19 cellular contexts compared by ENCODE assay signal in genomic region chr20:22909436-22909835, GRCh38.
A peak's percentile ranks its signal among the peaks of the same experiment; 100 is the strongest.
DNase-seq lines count a peak whose midpoint lies in the region; ATAC-seq, FAIRE-seq and TF ChIP-seq lines count a peak whose summit lies in the region.
"Had no signal": no experiment of that assay in that cellular context is flagged by ENCODE, and none has a peak within 500 bp of the region (broad histone marks: within the 10 kb centered on the region; RNA-seq: fewer than 3 reads in every experiment).

No MANE protein-coding gene starts in this region.

- CTCF ChIA-PET in A549 (lab: Yijun Ruan, JAX): interaction anchor here (0.6 to 2.5 kb wide), 4 partner anchors 10 to 323 kb away, joined by 3 to 10 read pairs (median 7); no protein-coding TSS in a partner anchor
- CTCF ChIA-PET in CD8-positive, alpha-beta memory T cell (lab: Charles Lee): no interaction called here

- no peak for TF ChIP-seq RAD21 in A549 (conservative IDR thresholded peaks at IDR 0.05 in 1 of 2, IDR thresholded peaks at IDR 0.05 in 1 of 2)

- no peak overlapping the region for H3K27ac ChIP-seq in A549
- peak overlapping the region; percentile 46 for H3K27ac ChIP-seq in CD8-positive, alpha-beta memory T cell (ENCODE audit: low read depth, low read length)
- H3K27ac ChIP-seq in esophagus muscularis mucosa (replicated peaks in 1 of 4): no peak overlapping the region
- H3K27ac ChIP-seq: BLaER1 treated with 17β-estradiol and CSF1 and Interleukin-3, amounts not matched to agents 10 nM and 100 nM; GM23248 had no signal

- H3K9me3 Mint-ChIP-seq in CD8-positive, alpha-beta memory T cell: peaks cover 0 to 11% (median 3%) of the 10 kb centered on the region in 5 donors

- H3K4me3 Mint-ChIP-seq in CD8-positive, alpha-beta memory T cell: no peak overlapping the region
- H3K4me3 Mint-ChIP-seq: B cell; CD8-positive, alpha-beta T cell had no signal

- TF ChIP-seq EP300 in A549 (IDR thresholded peaks at IDR 0.05): no peak
- no peak for TF ChIP-seq EP300 in esophagus muscularis mucosa (IDR thresholded peaks at IDR 0.05)

- ATAC-seq in A549 (no peak), GM21737 (IDR thresholded peaks at IDR 0.05; ENCODE audit: unreplicated experiment) (no peak)
- ATAC-seq: CD8-positive, alpha-beta T cell had no signal

- intact Hi-C loops in esophagus muscularis mucosa (cut with DNase I): no loop called here

- H3K4me1 Mint-ChIP-seq in CD8-positive, alpha-beta memory T cell: no peaks in the 10 kb centered on the region
- H3K4me1 Mint-ChIP-seq: B cell had no signal

- no peaks in the 10 kb centered on the region for H3K27me3 ChIP-seq in CD8-positive, alpha-beta memory T cell (ENCODE audit: insufficient read depth, low read length, poor library complexity, severe bottlenecking)
- no peaks in the 10 kb centered on the region for H3K27me3 ChIP-seq in esophagus muscularis mucosa

- H3K9me3 ChIP-seq in A549 (no peaks in the 10 kb centered on the region), esophagus muscularis mucosa (peaks cover 0 to 4% (median 0%) of the 10 kb centered on the region in 4 donors)
- no peaks in the 10 kb centered on the region for H3K9me3 ChIP-seq in CD8-positive, alpha-beta memory T cell (ENCODE audit: low read length)

- H3K4me3 ChIP-seq in A549 (no peak overlapping the region), NB4 (ENCODE audit: low read depth, low read length) (no peak overlapping the region), esophagus muscularis mucosa (no peak overlapping the region)
- H3K4me3 ChIP-seq in CD8-positive, alpha-beta memory T cell (ENCODE audit: low read length): no peak overlapping the region
- H3K4me3 ChIP-seq: BLaER1 treated with 17β-estradiol and CSF1 and Interleukin-3, amounts not matched to agents 10 nM and 100 nM; GM23248 had no signal

- FAIRE-seq in A549 (lab: Jason Lieb, UNC): peak; percentile 32
- FAIRE-seq: A204.1, G401.6, GM12891, GM19239 had no signal

- peaks cover 0 to 3% of the 10 kb centered on the region in 2 donors for H3K27me3 Mint-ChIP-seq in CD8-positive, alpha-beta memory T cell
- H3K27me3 Mint-ChIP-seq: B cell had no signal

- TF ChIP-seq CTCF in A549 (IDR thresholded peaks at IDR 0.05): no peak
- TF ChIP-seq CTCF in NB4 (IDR thresholded peaks at IDR 0.05; ENCODE audit: low read depth, low read length): no peak
- TF ChIP-seq CTCF in esophagus muscularis mucosa (IDR thresholded peaks at IDR 0.05): no peak

- in situ Hi-C loops in ACHN (cut with HindIII; ENCODE audit: low pct_ligation_motif_present, low pct_unique_long_range_greater_than_20kb, low sequenced_read_pairs): no loop called here

- POLR2A ChIA-PET in A549 (lab: Yijun Ruan, JAX): no interaction called here
- POLR2A ChIA-PET in CD8-positive, alpha-beta memory T cell (lab: Charles Lee): no interaction called here

- H3K4me2 ChIP-seq in A549: no peak overlapping the region
- H3K4me2 ChIP-seq: BLaER1 treated with 17β-estradiol and CSF1 and Interleukin-3, amounts not matched to agents 10 nM and 100 nM had no signal

- no peak overlapping the region for H3K27ac Mint-ChIP-seq in CD8-positive, alpha-beta memory T cell
- H3K27ac Mint-ChIP-seq: B cell; CD8-positive, alpha-beta T cell had no signal

- H3K36me3 Mint-ChIP-seq in CD8-positive, alpha-beta memory T cell: no peaks in the 10 kb centered on the region
- H3K36me3 Mint-ChIP-seq: CD8-positive, alpha-beta T cell had no signal

- H3K4me1 ChIP-seq in A549 (no peaks in the 10 kb centered on the region), esophagus muscularis mucosa (peaks cover 0 to 7% (median 1%) of the 10 kb centered on the region in 4 donors)
- no peaks in the 10 kb centered on the region for H3K4me1 ChIP-seq in CD8-positive, alpha-beta memory T cell (ENCODE audit: insufficient read depth, low read length)

- H3K36me3 ChIP-seq in CD8-positive, alpha-beta memory T cell (ENCODE audit: insufficient read depth, low read length): no peaks in the 10 kb centered on the region
- H3K36me3 ChIP-seq in esophagus muscularis mucosa: no peaks in the 10 kb centered on the region
- H3K36me3 ChIP-seq: BLaER1 treated with 17β-estradiol and CSF1 and Interleukin-3, amounts not matched to agents 10 nM and 100 nM had no signal

- no peak for TF ChIP-seq POLR2A in A549 (IDR thresholded peaks at IDR 0.05; ENCODE audit: low read length)
- no peak for TF ChIP-seq POLR2A in NB4 (IDR thresholded peaks at IDR 0.05; ENCODE audit: extremely low read depth, insufficient read length)
- TF ChIP-seq POLR2A in esophagus muscularis mucosa (IDR thresholded peaks at IDR 0.05; ENCODE audit: low read depth): no peak

- DNase-seq in A549 (ENCODE audit: low read depth in 1 of 2, low spot score in 1 of 2) (no peak), NB4 (ENCODE audit: low read depth) (peak; percentile 17), esophagus muscularis mucosa (ENCODE audit: extremely low spot score) (peak; percentile 39), retina (no peak), ACHN (no peak)
- no peak for DNase-seq in CD8-positive, alpha-beta memory T cell
- DNase-seq: CD8-positive, alpha-beta T cell; COR-L47; DMS 273 treated with DMSO at 0.1 percent for 48 hours; DMS53; GM23248; HCEC 1CT had no signal

TF ChIP-seq in A549, 52 proteins besides CTCF, POLR2A, EP300 and RAD21:
- no peak for TF ChIP-seq ZFP36 (IDR thresholded peaks at IDR 0.05; ENCODE audit: borderline replicate concordance, partially characterized antibody)

Comparison
In these comparisons a context has a peak if more than half of its experiments do, and no peak if none do; other contexts are left out.
1. DNase-seq: peak in NB4 (single experiment) and esophagus muscularis mucosa (single experiment); none in A549 (0 of 2), CD8-positive, alpha-beta memory T cell (0 of 5), retina (single experiment) and ACHN (single experiment).